7 cellular contexts compared by ENCODE assay signal in the genomic region with DNA sequence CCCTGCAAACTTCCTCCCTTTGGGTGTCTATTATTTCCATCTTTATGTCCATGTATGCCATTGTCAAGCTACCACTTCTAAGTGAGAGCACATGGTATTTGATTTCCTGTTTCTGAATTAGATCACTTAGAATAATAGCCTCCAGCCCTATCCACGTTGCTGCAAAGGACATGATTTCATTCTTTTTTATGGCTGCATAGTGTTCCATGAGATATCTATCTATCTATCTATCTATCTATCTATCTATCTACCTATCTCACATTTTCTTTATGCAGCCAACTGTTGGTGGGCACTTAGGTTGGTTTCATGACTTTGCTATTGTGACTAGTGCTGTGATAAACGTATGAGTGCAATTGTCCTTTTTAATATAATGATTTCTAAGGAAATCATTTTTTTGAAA.
"Had no signal": no experiment of that assay in that cellular context is flagged by ENCODE, and none has a peak within 500 bp of the region (broad histone marks: within the 10 kb centered on the region; RNA-seq: fewer than 3 reads in every experiment).

No MANE protein-coding gene starts in this region.

- DNase-seq: IMR-90, KBM-7, KG1 had no signal

- H3K4me2 ChIP-seq: KMS-11 had no signal

- FAIRE-seq: HepG2, HTR-8/SVneo had no signal

- H3K27ac ChIP-seq: HL-60, KMS-11 had no signal

- H3K9ac ChIP-seq: KMS-11 had no signal

- ATAC-seq: HepG2 had no signal
